ENCODE assay signal across 1 cellular context in genomic region chr1:183634429-183635065, GRCh38.
TF ChIP-seq lines count a peak whose summit lies in the region.

No MANE protein-coding gene starts in this region.

TF ChIP-seq in H1, 55 proteins besides CTCF, POLR2A, EP300 and RAD21:
- TF ChIP-seq FOSL1 (IDR thresholded peaks at IDR 0.05; ENCODE audit: insufficient read depth, low read depth, low read length) (no peak), CHD2 (IDR thresholded peaks at IDR 0.05; ENCODE audit: low read length) (no peak), CBX8 (IDR thresholded peaks at IDR 0.05; ENCODE audit: borderline replicate concordance, low read depth, low read length) (no peak), PHF8 (conservative IDR thresholded peaks at IDR 0.05; ENCODE audit: low read depth, low read length) (no peak), CTBP2 (IDR thresholded peaks at IDR 0.05; ENCODE audit: borderline replicate concordance, insufficient read depth, insufficient read length, low read length) (no peak), KDM1A (IDR thresholded peaks at IDR 0.05; ENCODE audit: borderline replicate concordance, low read length) (no peak)
